In genomic region chr9:231625-232024, GRCh38 we compare ENCODE assay signal across 1 cellular context. TPM values are rescaled to one million over a fixed set of nuclear protein-coding genes. Genes with fewer than 3 reads are reported as not detected.
"Had no signal": no experiment of that assay in that cellular context is flagged by ENCODE, and none has a peak within 500 bp of the region (broad histone marks: within the 10 kb centered on the region; RNA-seq: fewer than 3 reads in every experiment).

No MANE protein-coding gene starts in this region.

RNA-seq across cellular contexts. Expression of gene DOCK8, which starts 17.0 kb away (rescaled TPM):
- total RNA-seq: GM23248 had no signal
- polyA plus RNA-seq: GM23248 had no signal
